ENCODE assay signal across 32 cellular contexts in genomic region chr11:434496-434895, GRCh38. TPM values are rescaled to one million over a fixed set of nuclear protein-coding genes. Genes with fewer than 3 reads are reported as not detected.
"Had no signal": no experiment of that assay in that cellular context is flagged by ENCODE, and none has a peak within 500 bp of the region (broad histone marks: within the 10 kb centered on the region; RNA-seq: fewer than 3 reads in every experiment).

No MANE protein-coding gene starts in this region.

- H3K27ac Mint-ChIP-seq: activated CD4-positive, alpha-beta T cell treated with anti-CD3 and anti-CD28 coated beads, Interleukin-2, amount 10 ng/mL, durations not matched to agents 24 days and 14 days; activated CD8-positive, alpha-beta T cell treated with anti-CD3 and anti-CD28 coated beads for 36 hours; activated T-cell treated with anti-CD3 and anti-CD28 coated beads, Interleukin-2, amount 50 U/mL, for 72 hours; activated T-helper 17 cell treated with anti-CD3 and anti-CD28 coated beads, Interleukin-2, amount 50 U/mL, for 72 hours had no signal

- DNase-seq: activated CD4-positive, alpha-beta T cell treated with anti-CD3 and anti-CD28 coated beads, Interleukin-2, amount 10 ng/mL, durations not matched to agents 24 days and 14 days; activated CD4-positive, alpha-beta T cell treated with anti-CD3 and anti-CD28 coated beads, Interleukin-2, amount 50 U/mL, for 4 hours; activated CD8-positive, alpha-beta T cell treated with anti-CD3 and anti-CD28 coated beads for 36 hours; activated effector memory CD4-positive, alpha-beta T cell treated with anti-CD3 and anti-CD28 coated beads, Interleukin-2, amount 50 U/mL, for 16 hours; activated naive CD4-positive, alpha-beta T cell; activated T-cell treated with anti-CD3 and anti-CD28 coated beads, Interleukin-2, amount 50 U/mL, for 1 hour; activated T-cell treated with anti-CD3 and anti-CD28 coated beads, Interleukin-2, amount 50 U/mL, for 72 hours; adrenal gland; body of pancreas; IMR-90; NCI-H1092 treated with DMSO at 0.1 percent for 48 hours; NCI-H1417; NCI-H146; NCI-H187; NCI-H2029 treated with DMSO at 0.1 percent for 48 hours; NCI-H2107; NCI-H2171; NCI-H510A; NCI-H526; NCI-H748 treated with DMSO at 0.1 percent for 48 hours; NK-92 treated with Interleukin-12 subunit alpha and Interleukin-12 subunit beta, amount 100 ng/mL, for 24 hours; PC-3; SHP77 treated with DMSO at 0.1 percent for 48 hours; SW 1271; T-helper 1 cell; T1000 had no signal

- H3K36me3 Mint-ChIP-seq: activated naive CD4-positive, alpha-beta T cell treated with anti-CD3 and anti-CD28 coated beads, Interleukin-2, amount 50 U/mL, for 72 hours had no signal

- H3K4me3 ChIP-seq: adrenal gland, body of pancreas, K562, SJSA1 had no signal

- H3K4me1 ChIP-seq: adrenal gland, body of pancreas, SJSA1 had no signal

- H3K9me3 Mint-ChIP-seq: activated CD4-positive, alpha-beta T cell treated with anti-CD3 and anti-CD28 coated beads, Interleukin-2, amount 10 ng/mL, durations not matched to agents 24 days and 14 days; activated CD8-positive, alpha-beta T cell treated with anti-CD3 and anti-CD28 coated beads for 36 hours; activated naive CD4-positive, alpha-beta T cell treated with anti-CD3 and anti-CD28 coated beads, Interleukin-2, amount 50 U/mL, for 72 hours; activated T-cell treated with anti-CD3 and anti-CD28 coated beads, Interleukin-2, amount 50 U/mL, for 72 hours; activated T-helper 17 cell treated with anti-CD3 and anti-CD28 coated beads, Interleukin-2, amount 50 U/mL, for 72 hours had no signal

- H3K27me3 ChIP-seq: adrenal gland, body of pancreas, SJSA1 had no signal

- H3K4me3 Mint-ChIP-seq: activated CD4-positive, alpha-beta T cell treated with anti-CD3 and anti-CD28 coated beads, Interleukin-2, amount 10 ng/mL, durations not matched to agents 24 days and 14 days; activated CD8-positive, alpha-beta T cell treated with anti-CD3 and anti-CD28 coated beads for 36 hours; activated T-cell treated with anti-CD3 and anti-CD28 coated beads, Interleukin-2, amount 50 U/mL, for 72 hours; activated T-helper 17 cell treated with anti-CD3 and anti-CD28 coated beads, Interleukin-2, amount 50 U/mL, for 72 hours had no signal

- H3K27me3 Mint-ChIP-seq: activated CD4-positive, alpha-beta T cell treated with anti-CD3 and anti-CD28 coated beads, Interleukin-2, amount 10 ng/mL, durations not matched to agents 24 days and 14 days; activated CD8-positive, alpha-beta T cell treated with anti-CD3 and anti-CD28 coated beads for 36 hours; activated T-helper 17 cell treated with anti-CD3 and anti-CD28 coated beads, Interleukin-2, amount 50 U/mL, for 72 hours had no signal

- H3K9me3 ChIP-seq: adrenal gland, body of pancreas, SJSA1 had no signal

- H3K27ac ChIP-seq: adrenal gland, body of pancreas, RWPE1, SJSA1 had no signal

- ATAC-seq: activated CD8-positive, alpha-beta T cell treated with anti-CD3 and anti-CD28 coated beads for 36 hours; activated T-helper 17 cell treated with anti-CD3 and anti-CD28 coated beads, Interleukin-2, amount 50 U/mL, for 72 hours; body of pancreas; PC-3 had no signal

- H3K36me3 ChIP-seq: adrenal gland, SJSA1 had no signal

RNA-seq across cellular contexts. Expression of gene ANO9, which starts 7.3 kb away (rescaled TPM):
- total RNA-seq: IMR-90, SJSA1 had no signal
- polyA plus RNA-seq: IMR-90 had no signal

RNA-seq across cellular contexts. Expression of gene PKP3, which starts 40.5 kb away (rescaled TPM):
- total RNA-seq: activated CD4-positive, alpha-beta T cell treated with anti-CD3 and anti-CD28 coated beads, Interleukin-2, amount 10 ng/mL, durations not matched to agents 24 days and 14 days; activated T-helper 17 cell treated with anti-CD3 and anti-CD28 coated beads, Interleukin-2, amount 50 U/mL, for 72 hours; T-helper 2 cell treated with Interferon-gamma antibody and Interleukin-4, amounts not matched to agents 100 ng/mL and 5 ng/mL, for 36 hours had no signal
